In the genomic region with DNA sequence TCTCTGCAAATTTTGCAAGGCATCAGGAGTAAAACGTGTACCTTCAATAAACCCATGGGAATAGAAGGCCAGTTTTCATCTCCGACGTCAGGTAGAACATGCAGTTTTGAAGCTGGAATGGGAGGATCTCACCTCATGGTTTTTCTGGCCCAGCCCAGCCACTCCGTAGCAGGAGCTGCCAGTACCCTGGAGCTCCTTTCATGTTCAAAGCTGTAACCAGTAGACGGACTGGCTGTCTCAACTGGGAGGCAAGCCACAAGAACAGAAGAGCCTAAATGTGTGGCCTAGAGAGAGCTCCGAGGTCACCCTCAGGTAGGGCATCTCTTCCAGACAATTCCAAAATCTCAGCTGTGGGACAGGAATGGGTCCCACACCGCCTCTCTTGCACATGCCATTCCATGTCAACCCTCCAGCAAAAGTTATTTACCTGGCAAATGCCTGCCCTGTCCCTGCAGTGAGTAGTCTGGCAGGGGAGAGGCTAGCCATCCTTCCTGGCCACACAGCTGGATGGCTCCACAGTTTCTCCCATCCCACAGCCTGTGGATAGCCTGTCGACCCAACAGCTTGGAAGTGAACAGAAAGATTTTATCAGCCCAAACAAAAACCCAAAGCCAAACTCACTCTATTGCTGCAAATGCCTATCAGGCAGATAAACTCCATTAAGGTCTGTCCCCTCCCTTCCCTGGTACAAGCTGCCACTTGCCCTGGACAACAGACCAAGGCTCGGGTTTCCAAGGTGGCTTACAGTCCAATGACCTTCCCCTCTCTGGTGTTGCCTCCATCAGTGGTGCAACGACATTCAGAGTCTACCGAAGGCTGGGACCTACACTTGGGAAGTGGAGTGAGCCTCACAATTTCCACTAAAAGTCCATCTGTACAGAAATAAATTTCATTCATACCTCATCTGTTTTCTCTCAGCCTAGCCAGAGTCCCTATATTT, we compare ENCODE assay signal across 13 cellular contexts. TPM values are rescaled to one million over a fixed set of nuclear protein-coding genes. Genes with fewer than 3 reads are reported as not detected.
A peak's percentile ranks its signal among the peaks of the same experiment; 100 is the strongest.
DNase-seq lines count a peak whose midpoint lies in the region; ATAC-seq and TF ChIP-seq lines count a peak whose summit lies in the region.
"Had no signal": no experiment of that assay in that cellular context is flagged by ENCODE, and none has a peak within 500 bp of the region (broad histone marks: within the 10 kb centered on the region; RNA-seq: fewer than 3 reads in every experiment).

No MANE protein-coding gene starts in this region.

- TF ChIP-seq CTCF in WERI-Rb-1 (IDR thresholded peaks at IDR 0.05; ENCODE audit: low read depth, low read length) (no peak), coronary artery (IDR thresholded peaks at IDR 0.05) (no peak)

- peaks cover 34% of the 10 kb centered on the region for H3K27me3 Mint-ChIP-seq in activated CD4-positive, alpha-beta memory T cell treated with anti-CD3 and anti-CD28 coated beads, Interleukin-2, amount 10 ng/mL, durations not matched to agents 7 days and 5 days
- peaks cover 19% of the 10 kb centered on the region for H3K27me3 Mint-ChIP-seq in activated CD4-positive, alpha-beta memory T cell treated with anti-CD3 and anti-CD28 coated beads for 36 hours

- H3K36me3 ChIP-seq in WERI-Rb-1: no peaks in the 10 kb centered on the region

- ATAC-seq in left lobe of liver: no peak
- ATAC-seq: stimulated activated effector memory CD8-positive, alpha-beta T cell treated with anti-CD3 and anti-CD28 coated beads, Interleukin-12 subunit alpha, Interleukin-12 subunit beta, amount 100 ng/mL, for 72 hours had no signal

- H3K27ac ChIP-seq in WERI-Rb-1: peak overlapping the region; percentile 90
- no peak overlapping the region for H3K27ac ChIP-seq in coronary artery

- DNase-seq in activated CD4-positive, alpha-beta memory T cell treated with anti-CD3 and anti-CD28 coated beads, Interleukin-2, amount 10 ng/mL, durations not matched to agents 7 days and 5 days: peak; percentile 12
- DNase-seq in activated CD4-positive, alpha-beta memory T cell treated with anti-CD3 and anti-CD28 coated beads for 36 hours: no peak
- DNase-seq in WERI-Rb-1 (peak; percentile 51), left lobe of liver (ENCODE audit: low spot score) (peak; percentile 16), ureter (ENCODE audit: low spot score) (peak; percentile 46), coronary artery (ENCODE audit: low spot score) (no peak), hepatic stellate cell (ENCODE audit: low spot score) (no peak)
- no peak for DNase-seq in stimulated activated CD4-positive, alpha-beta T cell treated with anti-CD3 and anti-CD28 coated beads, Interleukin-4, amount 100 ng/mL, for 1 hour
- DNase-seq: activated T-cell treated with anti-CD3 and anti-CD28 coated beads for 4 hours; NCI-H1930; stimulated activated CD4-positive, alpha-beta T cell treated with anti-CD3 and anti-CD28 coated beads, Interleukin-12 subunit alpha, Interleukin-12 subunit beta, amount 100 ng/mL, for 4 hours; SW 1271 had no signal

- H3K27me3 ChIP-seq in WERI-Rb-1 (ENCODE audit: insufficient read depth, low read depth, severe bottlenecking): no peaks in the 10 kb centered on the region

- H3K9me3 ChIP-seq in WERI-Rb-1 (ENCODE audit: severe bottlenecking): peaks cover 2% of the 10 kb centered on the region

- POLR2A ChIA-PET in activated CD4-positive, alpha-beta memory T cell treated with anti-CD3 and anti-CD28 coated beads, Interleukin-2, amount 10 ng/mL, durations not matched to agents 7 days and 5 days (lab: Charles Lee): no interaction called here
- POLR2A ChIA-PET in activated CD4-positive, alpha-beta memory T cell treated with anti-CD3 and anti-CD28 coated beads for 36 hours (lab: Charles Lee): no interaction called here

- intact Hi-C loops in activated CD4-positive, alpha-beta memory T cell treated with anti-CD3 and anti-CD28 coated beads for 36 hours (cut with micrococcal nuclease): no loop called here

- no peaks in the 10 kb centered on the region for H3K36me3 Mint-ChIP-seq in activated CD4-positive, alpha-beta memory T cell treated with anti-CD3 and anti-CD28 coated beads, Interleukin-2, amount 10 ng/mL, durations not matched to agents 7 days and 5 days (ENCODE audit: low read depth)
- H3K36me3 Mint-ChIP-seq in activated CD4-positive, alpha-beta memory T cell treated with anti-CD3 and anti-CD28 coated beads for 36 hours: no peaks in the 10 kb centered on the region
- H3K36me3 Mint-ChIP-seq: stimulated activated effector memory CD8-positive, alpha-beta T cell treated with anti-CD3 and anti-CD28 coated beads, Interleukin-12 subunit alpha, Interleukin-12 subunit beta, amount 100 ng/mL, for 72 hours had no signal

- H3K4me3 Mint-ChIP-seq in activated CD4-positive, alpha-beta memory T cell treated with anti-CD3 and anti-CD28 coated beads, Interleukin-2, amount 10 ng/mL, durations not matched to agents 7 days and 5 days: no peak overlapping the region
- no peak overlapping the region for H3K4me3 Mint-ChIP-seq in activated CD4-positive, alpha-beta memory T cell treated with anti-CD3 and anti-CD28 coated beads for 36 hours

- H3K27ac Mint-ChIP-seq in activated CD4-positive, alpha-beta memory T cell treated with anti-CD3 and anti-CD28 coated beads, Interleukin-2, amount 10 ng/mL, durations not matched to agents 7 days and 5 days: no peak overlapping the region
- H3K27ac Mint-ChIP-seq in activated CD4-positive, alpha-beta memory T cell treated with anti-CD3 and anti-CD28 coated beads for 36 hours: no peak overlapping the region
- H3K27ac Mint-ChIP-seq: stimulated activated effector memory CD8-positive, alpha-beta T cell treated with anti-CD3 and anti-CD28 coated beads, Interleukin-12 subunit alpha, Interleukin-12 subunit beta, amount 100 ng/mL, for 72 hours had no signal

- peaks cover 32% of the 10 kb centered on the region for H3K4me1 Mint-ChIP-seq in activated CD4-positive, alpha-beta memory T cell treated with anti-CD3 and anti-CD28 coated beads, Interleukin-2, amount 10 ng/mL, durations not matched to agents 7 days and 5 days
- peaks cover 16% of the 10 kb centered on the region for H3K4me1 Mint-ChIP-seq in activated CD4-positive, alpha-beta memory T cell treated with anti-CD3 and anti-CD28 coated beads for 36 hours (ENCODE audit: low read depth)

- no peak overlapping the region for H3K4me3 ChIP-seq in WERI-Rb-1 (ENCODE audit: low read depth, low read length)
- no peak overlapping the region for H3K4me3 ChIP-seq in coronary artery

- CTCF ChIA-PET in activated CD4-positive, alpha-beta memory T cell treated with anti-CD3 and anti-CD28 coated beads, Interleukin-2, amount 10 ng/mL, durations not matched to agents 7 days and 5 days (lab: Charles Lee): no interaction called here
- CTCF ChIA-PET in activated CD4-positive, alpha-beta memory T cell treated with anti-CD3 and anti-CD28 coated beads for 36 hours (lab: Charles Lee): interaction anchor here (1.2 kb wide), 1 partner anchor 259 kb away, joined by 5 read pairs; no protein-coding TSS in a partner anchor

- H3K9me3 Mint-ChIP-seq in activated CD4-positive, alpha-beta memory T cell treated with anti-CD3 and anti-CD28 coated beads, Interleukin-2, amount 10 ng/mL, durations not matched to agents 7 days and 5 days: no peaks in the 10 kb centered on the region
- H3K9me3 Mint-ChIP-seq in activated CD4-positive, alpha-beta memory T cell treated with anti-CD3 and anti-CD28 coated beads for 36 hours: no peaks in the 10 kb centered on the region
- H3K9me3 Mint-ChIP-seq: stimulated activated effector memory CD8-positive, alpha-beta T cell treated with anti-CD3 and anti-CD28 coated beads, Interleukin-12 subunit alpha, Interleukin-12 subunit beta, amount 100 ng/mL, for 72 hours had no signal

RNA-seq across cellular contexts. Expression of a gene that starts 27.8 kb away (rescaled TPM):
- total RNA-seq in activated CD4-positive, alpha-beta memory T cell treated with anti-CD3 and anti-CD28 coated beads, Interleukin-2, amount 10 ng/mL, durations not matched to agents 7 days and 5 days: under 1 TPM; 0.18 to 0.20 TPM
- under 1 TPM; 0.12 to 0.31 TPM for total RNA-seq in activated CD4-positive, alpha-beta memory T cell treated with anti-CD3 and anti-CD28 coated beads for 36 hours
- total RNA-seq in left lobe of liver (0.30 TPM), ureter (25.5 TPM)

Comparison
In these comparisons a context has a peak if more than half of its experiments do, and no peak if none do; other contexts are left out.
1. DNase-seq: peak in activated CD4-positive, alpha-beta memory T cell treated with anti-CD3 and anti-CD28 coated beads, Interleukin-2, amount 10 ng/mL, durations not matched to agents 7 days and 5 days (single experiment), WERI-Rb-1 (single experiment), left lobe of liver (single experiment) and ureter (single experiment); none in activated CD4-positive, alpha-beta memory T cell treated with anti-CD3 and anti-CD28 coated beads for 36 hours (single experiment), stimulated activated CD4-positive, alpha-beta T cell treated with anti-CD3 and anti-CD28 coated beads, Interleukin-4, amount 100 ng/mL, for 1 hour (single experiment), coronary artery (single experiment) and hepatic stellate cell (single experiment).
2. RNA of a gene that starts 27.8 kb away (total RNA-seq): 25.5 TPM in ureter (single experiment); 0.12 to 0.31 TPM in activated CD4-positive, alpha-beta memory T cell treated with anti-CD3 and anti-CD28 coated beads for 36 hours, 0.30 TPM in left lobe of liver (single experiment) and 0.18 to 0.20 TPM in activated CD4-positive, alpha-beta memory T cell treated with anti-CD3 and anti-CD28 coated beads, Interleukin-2, amount 10 ng/mL, durations not matched to agents 7 days and 5 days; every median in the first group is over 10 times any median in the second.